11 cellular contexts compared by ENCODE assay signal in genomic region chr10:89419548-89419947, GRCh38. TPM values are rescaled to one million over a fixed set of nuclear protein-coding genes. Genes with fewer than 3 reads are reported as not detected.
DNase-seq lines count a peak whose midpoint lies in the region; ATAC-seq and TF ChIP-seq lines count a peak whose summit lies in the region.
"Had no signal": no experiment of that assay in that cellular context is flagged by ENCODE, and none has a peak within 500 bp of the region (broad histone marks: within the 10 kb centered on the region; RNA-seq: fewer than 3 reads in every experiment).

No MANE protein-coding gene starts in this region.

- intact Hi-C loops in Panc1 (cut with micrococcal nuclease; ENCODE audit: unreplicated experiment): no loop called here

- H3K9me3 ChIP-seq in Panc1 (ENCODE audit: control insufficient read depth, insufficient read depth, low read depth, low read length) (no peaks in the 10 kb centered on the region), neuronal stem cell (replicated peaks in 1 of 2; ENCODE audit: control insufficient read depth in 2 of 2, insufficient read depth in 1 of 2, low read depth in 1 of 2, low read length in 2 of 2) (peaks cover 0 to 9% of the 10 kb centered on the region in 2 donors)

- H3K4me1 Mint-ChIP-seq in activated CD8-positive, alpha-beta memory T cell treated with anti-CD3 and anti-CD28 coated beads, Interleukin-2, amount 10 ng/mL, durations not matched to agents 7 days and 5 days: peaks cover 35% of the 10 kb centered on the region

- no peak overlapping the region for H3K4ac ChIP-seq in neuronal stem cell (ENCODE audit: low read length)

- H3K36me3 ChIP-seq in Panc1 (ENCODE audit: control insufficient read depth, insufficient read depth, low read length): no peaks in the 10 kb centered on the region
- peaks cover 4 to 39% of the 10 kb centered on the region in 2 donors for H3K36me3 ChIP-seq in neuronal stem cell (replicated peaks in 1 of 2; ENCODE audit: control insufficient read depth in 2 of 2, insufficient read depth in 2 of 2, low read length in 2 of 2)

- in situ Hi-C loops in Panc1 (cut with HindIII; ENCODE audit: low pct_unique_long_range_greater_than_20kb, low sequenced_read_pairs): no loop called here

- no peak overlapping the region for H2BK5ac ChIP-seq in neuronal stem cell (ENCODE audit: low read length)

- no peak overlapping the region for H3K23ac ChIP-seq in neuronal stem cell (ENCODE audit: low read depth, low read length, poor library complexity)

- H3K4me2 ChIP-seq in neuronal stem cell (ENCODE audit: insufficient read depth, low read length, poor library complexity, severe bottlenecking): no peak overlapping the region

- H3K27me3 ChIP-seq in Panc1 (ENCODE audit: control insufficient read depth, insufficient read depth, low read length): no peaks in the 10 kb centered on the region
- H3K27me3 ChIP-seq in neuronal stem cell (ENCODE audit: control insufficient read depth in 3 of 3, insufficient read depth in 3 of 3, low read depth in 1 of 3, low read length in 3 of 3): no peaks in the 10 kb centered on the region

- no peak overlapping the region for H3K18ac ChIP-seq in neuronal stem cell (ENCODE audit: low read length)

- H2BK12ac ChIP-seq in neuronal stem cell (ENCODE audit: low read length): no peak overlapping the region

- H3K27ac Mint-ChIP-seq in activated CD8-positive, alpha-beta memory T cell treated with anti-CD3 and anti-CD28 coated beads, Interleukin-2, amount 10 ng/mL, durations not matched to agents 7 days and 5 days: no peak overlapping the region

- H3K4me3 Mint-ChIP-seq in activated CD8-positive, alpha-beta memory T cell treated with anti-CD3 and anti-CD28 coated beads, Interleukin-2, amount 10 ng/mL, durations not matched to agents 7 days and 5 days: peak overlapping the region; percentile 36

- H4K8ac ChIP-seq in neuronal stem cell (ENCODE audit: low read depth, low read length): no peak overlapping the region

- H3K4me1 ChIP-seq in Panc1 (ENCODE audit: control insufficient read depth, insufficient read depth, low read length) (peaks cover 8% of the 10 kb centered on the region), neuronal stem cell (ENCODE audit: control insufficient read depth in 2 of 2, insufficient read depth in 1 of 2, low read depth in 1 of 2, low read length in 2 of 2) (peaks cover 0 to 4% of the 10 kb centered on the region in 2 donors)

- no CpG with 5 or more reads among the region's 3 CpGs for WGBS in neuronal stem cell (ENCODE audit: extremely low coverage in 2 of 2, insufficient read length in 2 of 2, insufficient replicate concordance in 1 of 2), 2 donors

- DNase-seq in activated CD8-positive, alpha-beta memory T cell treated with anti-CD3 and anti-CD28 coated beads, Interleukin-2, amount 10 ng/mL, durations not matched to agents 7 days and 5 days: no peak
- no peak for DNase-seq in activated CD8-positive, alpha-beta memory T cell treated with anti-CD3 and anti-CD28 coated beads, Interleukin-2, amount 50 U/mL, for 48 hours
- DNase-seq in Panc1 (ENCODE audit: low read depth, low spot score) (no peak), epithelial cell of esophagus (ENCODE audit: low read depth) (peak; percentile 11), retinal pigment epithelial cell (ENCODE audit: low read depth) (no peak), neuronal stem cell (ENCODE audit: low spot score) (no peak)
- DNase-seq: activated CD8-positive, alpha-beta memory T cell treated with anti-CD3 and anti-CD28 coated beads, Interleukin-2, amount 50 U/mL, for 4 hours; DMS79; NCI-H446 treated with DMSO at 0.1 percent for 48 hours had no signal

- no peak overlapping the region for H2AK5ac ChIP-seq in neuronal stem cell (ENCODE audit: low read depth, low read length)

- no peak overlapping the region for H4K91ac ChIP-seq in neuronal stem cell (ENCODE audit: low read depth, low read length, poor library complexity)

- POLR2A ChIA-PET in Panc1 (lab: Charles Lee): interaction anchor here (0.6 kb wide), 1 partner anchor 25 kb away, joined by 3 read pairs; no protein-coding TSS in a partner anchor

- no peaks in the 10 kb centered on the region for H3K27me3 Mint-ChIP-seq in activated CD8-positive, alpha-beta memory T cell treated with anti-CD3 and anti-CD28 coated beads, Interleukin-2, amount 10 ng/mL, durations not matched to agents 7 days and 5 days

- no peak overlapping the region for H3K9ac ChIP-seq in neuronal stem cell (ENCODE audit: low read depth, low read length, poor library complexity)

- BruUV-seq in Panc1 (replicated peaks; lab: Mats Ljungman, UMichigan): no TSS peak

- ATAC-seq in activated CD8-positive, alpha-beta memory T cell treated with anti-CD3 and anti-CD28 coated beads, Interleukin-2, amount 10 ng/mL, durations not matched to agents 7 days and 5 days: no peak
- ATAC-seq in Panc1: no peak
- no peak for ATAC-seq in HG03135 (IDR thresholded peaks at IDR 0.05; ENCODE audit: unreplicated experiment)
- no peak for ATAC-seq in GM18868 (IDR thresholded peaks at IDR 0.05; ENCODE audit: unreplicated experiment)

- H2AFZ ChIP-seq in neuronal stem cell (ENCODE audit: low read length): no peak overlapping the region

- no peaks in the 10 kb centered on the region for H3K9me3 Mint-ChIP-seq in activated CD8-positive, alpha-beta memory T cell treated with anti-CD3 and anti-CD28 coated beads, Interleukin-2, amount 10 ng/mL, durations not matched to agents 7 days and 5 days (ENCODE audit: low read depth)

- H3K79me1 ChIP-seq in neuronal stem cell (ENCODE audit: low read depth, low read length): no peaks in the 10 kb centered on the region

- H2BK15ac ChIP-seq in neuronal stem cell (ENCODE audit: low read length): no peak overlapping the region

- no peak overlapping the region for H3K14ac ChIP-seq in neuronal stem cell (ENCODE audit: low read length)

- peak; percentile 40; the same call in 1 of the 2 replicates for TF ChIP-seq CTCF in Panc1 (IDR thresholded peaks at IDR 0.05)
- peak; percentile 30 for TF ChIP-seq CTCF in epithelial cell of esophagus (IDR thresholded peaks at IDR 0.05; ENCODE audit: insufficient read depth, low read depth, low read length, missing control alignments)
- peak; percentile 53 for TF ChIP-seq CTCF in retinal pigment epithelial cell (conservative IDR thresholded peaks at IDR 0.05; ENCODE audit: low read depth, low read length)

- H3K4me3 ChIP-seq in Panc1 (ENCODE audit: low read depth in 2 of 2, low read length in 2 of 2) (no peak overlapping the region), epithelial cell of esophagus (ENCODE audit: low read length) (no peak overlapping the region), retinal pigment epithelial cell (ENCODE audit: low read length) (no peak overlapping the region), neuronal stem cell (ENCODE audit: low read length in 2 of 2) (no peak overlapping the region)

- H3K27ac ChIP-seq in Panc1 (ENCODE audit: low read length) (0 out of 2 replicates have a peak overlapping the region, but pooled peaks have one; percentile 9), neuronal stem cell (replicated peaks; ENCODE audit: low read length) (no peak overlapping the region)

- CTCF ChIA-PET in activated CD8-positive, alpha-beta memory T cell treated with anti-CD3 and anti-CD28 coated beads, Interleukin-2, amount 10 ng/mL, durations not matched to agents 7 days and 5 days (lab: Charles Lee): interaction anchor here (0.7 to 2.4 kb wide), 6 partner anchors 13 to 282 kb away, joined by 3 to 7 read pairs (median 4); partner anchors contain the start of genes KIF20B and LIPA
- CTCF ChIA-PET in Panc1 (lab: Charles Lee): interaction anchor here (0.7 kb wide), 1 partner anchor 26 kb away, joined by 3 read pairs; no protein-coding TSS in a partner anchor

- no peak overlapping the region for H2BK120ac ChIP-seq in neuronal stem cell (ENCODE audit: low read depth, low read length)

- H3K36me3 Mint-ChIP-seq in activated CD8-positive, alpha-beta memory T cell treated with anti-CD3 and anti-CD28 coated beads, Interleukin-2, amount 10 ng/mL, durations not matched to agents 7 days and 5 days: peaks cover 59% of the 10 kb centered on the region

RNA-seq across cellular contexts. Expression of gene IFIT5, which starts 5.2 kb away (rescaled TPM):
- total RNA-seq in activated CD8-positive, alpha-beta memory T cell treated with anti-CD3 and anti-CD28 coated beads, Interleukin-2, amount 10 ng/mL, durations not matched to agents 7 days and 5 days: 10 to 100 TPM; 30.2 to 40.3 TPM
- total RNA-seq in Panc1 (2021; ENCODE audit: unreplicated experiment): 11.1 TPM
- 3.6 TPM for polyA plus RNA-seq in Panc1 (2012; ENCODE audit: insufficient read length)
- polyA plus RNA-seq in neuronal stem cell (2013, experiment 1 of 2): 7.7 TPM
- 8.4 TPM for polyA plus RNA-seq in neuronal stem cell (2013, experiment 2 of 2)

RNA-seq across cellular contexts. Expression of gene IFIT1, which starts 27.1 kb away (rescaled TPM):
- 100 to 1,000 TPM in 1 of 2 experiments, 10 to 100 TPM in 1; 45.8 to 107 TPM for total RNA-seq in activated CD8-positive, alpha-beta memory T cell treated with anti-CD3 and anti-CD28 coated beads, Interleukin-2, amount 10 ng/mL, durations not matched to agents 7 days and 5 days
- total RNA-seq in Panc1 (2021; ENCODE audit: unreplicated experiment): 43.8 TPM
- 12.1 TPM for polyA plus RNA-seq in Panc1 (2012; ENCODE audit: insufficient read length)
- polyA plus RNA-seq in neuronal stem cell (2013, experiment 1 of 2): 16.3 TPM
- polyA plus RNA-seq in neuronal stem cell (2013, experiment 2 of 2): 15.7 TPM

RNA-seq across cellular contexts. Expression of gene IFIT1B, which starts 41.7 kb away (rescaled TPM):
- under 1 TPM in 1 of 2 experiments, not detected in 1; 0.29 TPM for total RNA-seq in activated CD8-positive, alpha-beta memory T cell treated with anti-CD3 and anti-CD28 coated beads, Interleukin-2, amount 10 ng/mL, durations not matched to agents 7 days and 5 days
- total RNA-seq in Panc1 (2021; ENCODE audit: unreplicated experiment): not detected
- not detected for polyA plus RNA-seq in Panc1 (2012; ENCODE audit: insufficient read length)
- polyA plus RNA-seq in neuronal stem cell (2013, experiment 1 of 2): not detected
- not detected for polyA plus RNA-seq in neuronal stem cell (2013, experiment 2 of 2)
